7 cellular contexts compared by ENCODE assay signal in genomic region chr18:76801567-76802505, GRCh38. TPM values are rescaled to one million over a fixed set of nuclear protein-coding genes. Genes with fewer than 3 reads are reported as not detected.
DNase-seq lines count a peak whose midpoint lies in the region; ATAC-seq and TF ChIP-seq lines count a peak whose summit lies in the region.

No MANE protein-coding gene starts in this region.

- H3K27ac ChIP-seq in KMS-11: no peak overlapping the region
- H3K27ac ChIP-seq in gastrocnemius medialis: no peak overlapping the region

- intact Hi-C loops in gastrocnemius medialis (cut with DNase I; ENCODE audit: low total_unique reads): loop anchor here (2.0 to 5.0 kb wide), 3 partner anchors 19 to 181 kb away; no protein-coding TSS in a partner anchor

- TF ChIP-seq CTCF in GM12875 (IDR thresholded peaks at IDR 0.05; ENCODE audit: borderline replicate concordance, insufficient read depth, low read depth, low read length): peak; percentile 96
- peak; percentile 87 for TF ChIP-seq CTCF in KMS-11 (conservative IDR thresholded peaks at IDR 0.05; ENCODE audit: low read depth, low read length)
- TF ChIP-seq CTCF in gastrocnemius medialis (IDR thresholded peaks at IDR 0.05 in 4 of 5, conservative IDR thresholded peaks at IDR 0.05 in 1 of 5): peak; percentile 48 to 95 (median 90)

- H3K36me3 ChIP-seq in KMS-11 (ENCODE audit: insufficient read depth): no peaks in the 10 kb centered on the region
- no peaks in the 10 kb centered on the region for H3K36me3 ChIP-seq in gastrocnemius medialis

- peak overlapping the region; percentile 78 for H2AFZ ChIP-seq in KMS-11 (ENCODE audit: low read depth)

- H3K4me3 ChIP-seq in GM12875 (ENCODE audit: low read depth, low read length) (no peak overlapping the region), KMS-11 (IDR thresholded peaks at IDR 0.05; ENCODE audit: insufficient read depth, low read depth, low read length) (no peak overlapping the region), gastrocnemius medialis (peak overlapping the region; percentile 31 to 57 (median 37))

- DNase-seq in H4 (ENCODE audit: low spot score) (peak; percentile 51), SW480 (ENCODE audit: low spot score) (peak; percentile 13), astrocyte of the hippocampus (ENCODE audit: low read depth, low spot score) (peak; percentile 82), hypothalamus (lab: John Stamatoyannopoulos, UW) (peak in 27 of 51 donors; percentile 3 to 63 (median 22)), gastrocnemius medialis (peak; percentile 15 to 36)

- in situ Hi-C loops in gastrocnemius medialis (cut with MboI; ENCODE audit: low sequenced_read_pairs in 4 of 4): loop anchor here in 1 of 4 donors (25.0 kb wide), 1 partner anchor 185 kb away; no protein-coding TSS in a partner anchor

- no peak for TF ChIP-seq POLR2A in gastrocnemius medialis (IDR thresholded peaks at IDR 0.05)

- H3K79me2 ChIP-seq in KMS-11 (ENCODE audit: insufficient read depth, low read depth): no peaks in the 10 kb centered on the region

- H3K27me3 ChIP-seq in KMS-11 (ENCODE audit: insufficient read depth, low read depth): no peaks in the 10 kb centered on the region
- peaks cover 0 to 5% (median 2%) of the 10 kb centered on the region in 3 donors for H3K27me3 ChIP-seq in gastrocnemius medialis

- peak overlapping the region; percentile 34; the same call in 1 of the 2 replicates for H3K9ac ChIP-seq in KMS-11

- H3K4me2 ChIP-seq in KMS-11: peak overlapping the region; percentile 64

- H3K4me1 ChIP-seq in KMS-11 (ENCODE audit: low read depth, poor library complexity, severe bottlenecking): peaks cover 14% of the 10 kb centered on the region
- H3K4me1 ChIP-seq in gastrocnemius medialis: peaks cover 9 to 10% of the 10 kb centered on the region in 2 donors

- H4K20me1 ChIP-seq in KMS-11 (ENCODE audit: insufficient read depth): no peaks in the 10 kb centered on the region

- ATAC-seq in gastrocnemius medialis: peak; percentile 84 to 90

- H3K9me3 ChIP-seq in gastrocnemius medialis: no peaks in the 10 kb centered on the region

RNA-seq across cellular contexts. Expression of gene ZNF236, which starts 20.5 kb away (rescaled TPM):
- total RNA-seq in H4 (2014; rRNA removed; shearing (Covaris generic)): 2.7 and 4.9 TPM in 2 replicates
- total RNA-seq in gastrocnemius medialis: 1 to 10 TPM; 6.2 to 7.1 (median 6.5) TPM

Comparison
In these comparisons a context has a peak if more than half of its experiments do, and no peak if none do; other contexts are left out.
1. H3K4me3 ChIP-seq: peak in gastrocnemius medialis (4 of 4); none in GM12875 (single experiment) and KMS-11 (single experiment).
2. DNase-seq: peak in every context shown above with its lines; median percentile 82 in astrocyte of the hippocampus; 51 in H4; 26 in gastrocnemius medialis; 22 in hypothalamus; 13 in SW480.
3. Peak in every context shown above with its lines, with median percentiles within 50 percentile points of each other: CTCF ChIP-seq.